ENCODE assay signal across 17 cellular contexts in the genomic region with DNA sequence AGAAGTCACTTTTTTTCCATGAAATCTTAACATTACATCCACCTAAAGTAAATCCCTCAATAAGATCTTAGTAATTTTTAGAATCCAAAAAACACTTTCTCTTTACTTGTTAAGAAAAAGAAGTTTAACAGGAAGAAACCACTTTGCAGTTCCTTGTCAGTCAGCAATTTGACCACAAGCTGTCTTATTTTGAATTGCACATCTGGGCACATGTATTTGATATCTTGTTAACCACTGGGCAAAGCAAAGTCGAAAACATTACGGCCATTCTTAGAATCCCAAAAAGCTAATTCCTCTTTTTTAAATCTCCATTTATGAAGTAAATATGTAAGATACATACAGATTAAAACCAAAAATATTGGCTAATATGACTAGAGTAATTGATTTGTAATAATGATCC. TPM values are rescaled to one million over a fixed set of nuclear protein-coding genes. Genes with fewer than 3 reads are reported as not detected.
A peak's percentile ranks its signal among the peaks of the same experiment; 100 is the strongest.
DNase-seq lines count a peak whose midpoint lies in the region; ATAC-seq and TF ChIP-seq lines count a peak whose summit lies in the region.
"Had no signal": no experiment of that assay in that cellular context is flagged by ENCODE, and none has a peak within 500 bp of the region (broad histone marks: within the 10 kb centered on the region; RNA-seq: fewer than 3 reads in every experiment).

No MANE protein-coding gene starts in this region.

- H3K4me2 ChIP-seq in DND-41 (ENCODE audit: insufficient read depth, low read length) = no peak overlapping the region
- H3K4me2 ChIP-seq in MM.1S (ENCODE audit: low read depth, low read length) = no peak overlapping the region

- no peaks in the 10 kb centered on the region for H4K20me1 ChIP-seq in DND-41 (ENCODE audit: insufficient read depth, low read length)
- no peaks in the 10 kb centered on the region for H4K20me1 ChIP-seq in MM.1S (ENCODE audit: insufficient read depth, low read length)

- H3F3A ChIP-seq in MM.1S (ENCODE audit: insufficient read depth, low read length) = no peaks in the 10 kb centered on the region

- intact Hi-C loops in esophagus muscularis mucosa (cut with DNase I) (no loop called here), gastrocnemius medialis (cut with DNase I; ENCODE audit: low total_unique reads) (no loop called here)

- H3K9me2 ChIP-seq in MM.1S (replicated peaks; ENCODE audit: insufficient read depth, low read length) = no peaks in the 10 kb centered on the region

- TF ChIP-seq POLR2A in esophagus muscularis mucosa (IDR thresholded peaks at IDR 0.05; ENCODE audit: low read depth) (no peak), gastrocnemius medialis (IDR thresholded peaks at IDR 0.05) (no peak)

- H3K4me3 ChIP-seq in DND-41 (ENCODE audit: low read depth in 1 of 2, low read length in 2 of 2) (no peak overlapping the region), MM.1S (ENCODE audit: low read length) (no peak overlapping the region), esophagus muscularis mucosa (peak overlapping the region; percentile 9 to 43 (median 18)), gastrocnemius medialis (peak overlapping the region in 2 of 4 donors; percentile 16 to 23), H7 (ENCODE audit: insufficient read depth, low read depth, low read length) (no peak overlapping the region)

- H3K9ac ChIP-seq in DND-41 (ENCODE audit: low read depth, low read length) (no peak overlapping the region), MM.1S (ENCODE audit: low read length) (no peak overlapping the region)

- WGBS in esophagus muscularis mucosa = 69% methylated on average over 2 of the region's 2 CpGs

- H3K79me2 ChIP-seq in DND-41 (ENCODE audit: insufficient read depth, low read length) = no peaks in the 10 kb centered on the region
- H3K79me2 ChIP-seq in MM.1S (ENCODE audit: low read length) = no peaks in the 10 kb centered on the region

- no peak for TF ChIP-seq EP300 in esophagus muscularis mucosa (IDR thresholded peaks at IDR 0.05)

- H2AFZ ChIP-seq in DND-41 (ENCODE audit: low read depth, low read length) (no peak overlapping the region), MM.1S (ENCODE audit: low read length) (no peak overlapping the region)

- DNase-seq in DND-41 (no peak), MM.1S (peak; percentile 11), esophagus muscularis mucosa (ENCODE audit: extremely low spot score) (no peak), gastrocnemius medialis (no peak), H7 (no peak), NCI-H345 (lab: John Stamatoyannopoulos, UW) (no peak), islet precursor cell (no peak), activated gamma-delta T cell (lab: John Stamatoyannopoulos, UW) (no peak)
- DNase-seq: activated CD4-positive, CD25-positive, alpha-beta regulatory T cell; esophagus squamous epithelium; H9; head of caudate nucleus; kidney; NCI-H1694 treated with DMSO at 0.1 percent for 48 hours; NCI-H2227 treated with DMSO at 0.1 percent for 48 hours; nucleus accumbens had no signal

- H3K27me3 ChIP-seq in DND-41 (ENCODE audit: insufficient read depth, low read length, poor library complexity) (peaks cover 15% of the 10 kb centered on the region), MM.1S (replicated peaks; ENCODE audit: insufficient read depth, low read length) (no peaks in the 10 kb centered on the region), esophagus muscularis mucosa (no peaks in the 10 kb centered on the region), gastrocnemius medialis (no peaks in the 10 kb centered on the region), H7 (ENCODE audit: control insufficient read depth, insufficient read depth, low read length) (no peaks in the 10 kb centered on the region)
- H3K27me3 ChIP-seq: esophagus squamous epithelium had no signal

- H3K4me1 ChIP-seq in DND-41 (ENCODE audit: insufficient read depth, low read length) (no peaks in the 10 kb centered on the region), MM.1S (ENCODE audit: low read length) (no peaks in the 10 kb centered on the region), esophagus muscularis mucosa (no peaks in the 10 kb centered on the region), gastrocnemius medialis (no peaks in the 10 kb centered on the region)
- H3K4me1 ChIP-seq: esophagus squamous epithelium had no signal

- TF ChIP-seq CTCF in DND-41 (IDR thresholded peaks at IDR 0.05; ENCODE audit: borderline replicate concordance, extremely low read depth, low read length, poor library complexity, severe bottlenecking) (no peak), MM.1S (IDR thresholded peaks at IDR 0.05; ENCODE audit: low read length) (no peak), esophagus muscularis mucosa (IDR thresholded peaks at IDR 0.05) (no peak), gastrocnemius medialis (IDR thresholded peaks at IDR 0.05 in 4 of 5, conservative IDR thresholded peaks at IDR 0.05 in 1 of 5) (no peak)

- H3K9me3 ChIP-seq in DND-41 (ENCODE audit: insufficient read depth, low read length, severe bottlenecking) = no peaks in the 10 kb centered on the region
- H3K9me3 ChIP-seq in MM.1S (replicated peaks; ENCODE audit: insufficient read depth, low read length) = no peaks in the 10 kb centered on the region
- peaks cover 0 to 5% (median 0%) of the 10 kb centered on the region in 4 donors for H3K9me3 ChIP-seq in esophagus muscularis mucosa
- H3K9me3 ChIP-seq in gastrocnemius medialis = no peaks in the 10 kb centered on the region

- in situ Hi-C loops in gastrocnemius medialis (cut with MboI; ENCODE audit: low sequenced_read_pairs in 4 of 4) = loop anchor here in 2 of 4 donors (25.0 kb wide), 1 partner anchor 690 kb away; no protein-coding TSS in a partner anchor

- H3K36me3 ChIP-seq in DND-41 (ENCODE audit: insufficient read depth, low read length) (no peaks in the 10 kb centered on the region), MM.1S (replicated peaks; ENCODE audit: insufficient read depth, low read length) (no peaks in the 10 kb centered on the region), esophagus muscularis mucosa (no peaks in the 10 kb centered on the region), gastrocnemius medialis (peaks cover 0 to 28% of the 10 kb centered on the region in 2 donors), H7 (replicated peaks; ENCODE audit: control insufficient read depth, insufficient read depth, low read length) (no peaks in the 10 kb centered on the region)
- H3K36me3 ChIP-seq: esophagus squamous epithelium had no signal

- ATAC-seq in DND-41 (ENCODE audit: insufficient read depth, low read depth) (peak; percentile 40; the same call in 1 of the 3 replicates), gastrocnemius medialis (no peak)

- H3K27ac ChIP-seq in DND-41 (ENCODE audit: low read length) (no peak overlapping the region), MM.1S (ENCODE audit: low read length) (no peak overlapping the region), esophagus muscularis mucosa (replicated peaks in 1 of 4) (peak overlapping the region in 1 of 4 donors; percentile 24), gastrocnemius medialis (peak overlapping the region in 3 of 4 donors; percentile 7 to 30 (median 19))

RNA-seq across cellular contexts. Expression of a gene that starts 1.1 kb away (rescaled TPM):
- total RNA-seq in esophagus muscularis mucosa = 1 to 10 TPM; 2.5 to 4.2 (median 3.4) TPM
- 10 to 100 TPM in 1 of 4 donors, 1 to 10 TPM in 3; 2.6 to 39.3 (median 5.2) TPM for total RNA-seq in gastrocnemius medialis
- total RNA-seq in H7 (2014; rRNA removed; shearing (Covaris generic)) = not detected in 2 replicates
- total RNA-seq: H9, LHCN-M2 had no signal

Comparison
In these comparisons a context has a peak if more than half of its experiments do, and no peak if none do; other contexts are left out.
1. H3K27ac ChIP-seq: peak in gastrocnemius medialis (3 of 4); none in DND-41 (single experiment) and MM.1S (single experiment).
2. H3K4me3 ChIP-seq: peak in esophagus muscularis mucosa (4 of 4); none in DND-41 (0 of 2), MM.1S (single experiment) and H7 (single experiment).